ENCODE assay signal across 8 cellular contexts in the genomic region with DNA sequence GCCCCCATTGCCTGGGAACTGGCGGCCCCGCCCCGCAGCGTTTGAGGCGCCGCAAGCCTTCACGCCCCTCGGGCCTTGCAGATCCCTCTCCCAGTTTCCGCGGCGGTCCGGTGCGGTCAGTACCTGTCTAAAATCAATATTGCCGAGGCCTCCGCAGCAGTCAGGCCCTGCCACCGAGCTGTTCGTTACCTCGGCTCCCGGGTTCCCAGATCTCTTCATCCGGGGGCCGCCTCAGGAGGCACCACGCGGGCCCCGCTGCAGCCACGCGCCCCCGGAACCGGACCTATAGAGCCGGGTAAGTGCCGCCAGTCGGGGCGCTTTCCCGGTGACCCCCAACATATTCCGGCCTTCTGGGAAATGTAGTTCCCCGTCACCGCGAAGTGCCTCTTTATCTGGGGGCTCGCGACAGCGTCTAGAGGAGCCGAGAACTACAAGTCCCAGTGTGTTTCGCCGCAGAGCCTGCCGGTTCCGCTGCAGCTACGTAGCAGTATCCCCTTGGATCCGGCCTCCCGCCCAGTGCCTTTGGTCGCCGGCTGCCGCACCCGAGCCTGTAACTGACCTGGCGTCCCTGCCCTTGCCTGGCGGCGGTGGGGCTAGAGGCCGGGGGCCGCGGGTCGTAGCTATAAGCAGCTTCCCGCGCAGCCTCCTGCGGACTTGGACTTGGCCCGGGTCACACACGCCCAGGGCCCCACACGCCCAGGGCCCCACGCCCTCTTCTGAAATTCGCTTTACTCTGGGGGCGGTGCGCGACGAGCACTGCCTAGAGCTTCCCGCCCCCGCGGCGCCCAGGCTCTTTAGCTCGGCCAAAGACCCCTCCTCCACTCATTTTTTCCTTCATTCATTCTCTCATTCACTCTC. TPM values are rescaled to one million over a fixed set of nuclear protein-coding genes. Genes with fewer than 3 reads are reported as not detected.
DNase-seq lines count a peak whose midpoint lies in the region; ATAC-seq and TF ChIP-seq lines count a peak whose summit lies in the region.

A gene with protein sequence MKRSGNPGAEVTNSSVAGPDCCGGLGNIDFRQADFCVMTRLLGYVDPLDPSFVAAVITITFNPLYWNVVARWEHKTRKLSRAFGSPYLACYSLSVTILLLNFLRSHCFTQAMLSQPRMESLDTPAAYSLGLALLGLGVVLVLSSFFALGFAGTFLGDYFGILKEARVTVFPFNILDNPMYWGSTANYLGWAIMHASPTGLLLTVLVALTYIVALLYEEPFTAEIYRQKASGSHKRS (minus strand): TSS at position 301 of the 858 bp plus-strand sequence. CDS start 82 bp downstream, at position 219.

- peak within 1 kb of the TSS; percentile 80 for H3K27ac ChIP-seq in CD8-positive, alpha-beta T cell (ENCODE audit: low read depth, low read length)
- H3K27ac ChIP-seq in lung (ENCODE audit: low read depth in 1 of 2, low read length in 1 of 2): peak within 1 kb of the TSS; percentile 89 to 94

- peaks cover 7% of the 10 kb centered on the region for H3K36me3 Mint-ChIP-seq in CD8-positive, alpha-beta T cell

- DNase-seq in CD8-positive, alpha-beta T cell: peak; percentile 81 to 95 (median 92)
- DNase-seq in HS-27A (ENCODE audit: low read depth) (peak; percentile 99), NK-92 (lab: John Stamatoyannopoulos, UW; ENCODE audit: unreplicated experiment) (peak; percentile 53), lung (ENCODE audit: low spot score) (peak; percentile 96)
- peak; percentile 84 to 86 for DNase-seq in activated CD8-positive, alpha-beta memory T cell treated with anti-CD3 and anti-CD28 coated beads for 1 hour (ENCODE audit: extremely low read depth in 1 of 2, low read depth in 1 of 2)
- peak; percentile 89 for DNase-seq in effector CD8-positive, alpha-beta T cell (lab: John Stamatoyannopoulos, UW)
- DNase-seq in stimulated activated CD4-positive, alpha-beta T cell treated with anti-CD3 and anti-CD28 coated beads, TNF-alpha, amount 100 ng/mL, for 4 hours (ENCODE audit: low read depth in 3 of 3): peak; percentile 85 to 90 (median 85)

- no peaks in the 10 kb centered on the region for H3K9me3 ChIP-seq in CD8-positive, alpha-beta T cell (ENCODE audit: low read length)
- no peaks in the 10 kb centered on the region for H3K9me3 ChIP-seq in lung (ENCODE audit: control insufficient read depth in 2 of 2, insufficient read depth in 1 of 2, low read length in 1 of 2)

- H3K4me3 ChIP-seq in CD8-positive, alpha-beta T cell (ENCODE audit: low read depth, low read length): peak within 1 kb of the TSS; percentile 72
- peak within 1 kb of the TSS; percentile 63 for H3K4me3 ChIP-seq in lung

- no peaks in the 10 kb centered on the region for H3K27me3 ChIP-seq in CD8-positive, alpha-beta T cell (ENCODE audit: insufficient read depth, low read length)
- no peaks in the 10 kb centered on the region for H3K27me3 ChIP-seq in lung (ENCODE audit: control insufficient read depth, insufficient read depth)

- intact Hi-C loops in CD8-positive, alpha-beta T cell (cut with DNase I, micrococcal nuclease): loop anchor here (1.0 to 5.0 kb wide), 15 partner anchors 22 to 723 kb away; a partner anchor contains a TSS

- TF ChIP-seq CTCF in CD8-positive, alpha-beta T cell (IDR thresholded peaks at IDR 0.05): no peak
- no peak for TF ChIP-seq CTCF in lung (IDR thresholded peaks at IDR 0.05; ENCODE audit: control extremely low read depth, extremely low read depth)

- peak within 1 kb of the TSS; percentile 95 for H3K27ac Mint-ChIP-seq in CD8-positive, alpha-beta T cell

- peaks cover 20% of the 10 kb centered on the region for H3K4me1 ChIP-seq in CD8-positive, alpha-beta T cell (ENCODE audit: insufficient read depth, low read length)
- H3K4me1 ChIP-seq in lung (ENCODE audit: control insufficient read depth in 2 of 2, insufficient read depth in 2 of 2, low read length in 2 of 2): peaks cover 6 to 21% of the 10 kb centered on the region in 2 donors

- CTCF ChIA-PET in CD8-positive, alpha-beta T cell (lab: Charles Lee): interaction anchor here (0.6 to 2.2 kb wide), 7 partner anchors 11 to 237 kb away, joined by 3 to 8 read pairs (median 3); a partner anchor contains a TSS

- H3K9me3 Mint-ChIP-seq in CD8-positive, alpha-beta T cell: no peaks in the 10 kb centered on the region

- peak within 1 kb of the TSS; percentile 94 for H3K4me3 Mint-ChIP-seq in CD8-positive, alpha-beta T cell

- peak; percentile 90 for ATAC-seq in CD8-positive, alpha-beta T cell
- ATAC-seq in GM19467 (IDR thresholded peaks at IDR 0.05; ENCODE audit: unreplicated experiment): peak; percentile 90
- peak; percentile 95 for ATAC-seq in lung (ENCODE audit: insufficient read depth, low FRiP score)

- POLR2A ChIA-PET in CD8-positive, alpha-beta T cell (lab: Charles Lee): interaction anchor here (1.0 to 2.5 kb wide), 4 partner anchors 9 to 199 kb away, joined by 3 to 10 read pairs (median 4); a partner anchor contains a TSS

- peaks cover 19% of the 10 kb centered on the region for H3K4me1 Mint-ChIP-seq in CD8-positive, alpha-beta T cell (ENCODE audit: low read depth)

- no peaks in the 10 kb centered on the region for H3K36me3 ChIP-seq in CD8-positive, alpha-beta T cell (ENCODE audit: insufficient read depth, low read length)
- no peaks in the 10 kb centered on the region for H3K36me3 ChIP-seq in lung (ENCODE audit: control insufficient read depth in 2 of 2, insufficient read depth in 2 of 2, low read length in 2 of 2)

- WGBS in lung, 2 donors: 0 to 1% methylated on average over 76 of the region's 76 CpGs

- no peaks in the 10 kb centered on the region for H3K27me3 Mint-ChIP-seq in CD8-positive, alpha-beta T cell (ENCODE audit: low read depth)

RNA-seq across cellular contexts. Expression of the gene that starts here (rescaled TPM):
- total RNA-seq in CD8-positive, alpha-beta T cell: 10 to 100 TPM; 14.7 to 15.4 TPM
- 10 to 100 TPM; 18.7 to 59.1 TPM for total RNA-seq in lung
- 10 to 100 TPM; 32.7 to 36.1 TPM for polyA plus RNA-seq in lung

Comparison
In these comparisons a context has a peak if more than half of its experiments do, and no peak if none do; other contexts are left out.
1. Peak in every context shown above with its lines: DNase-seq, ATAC-seq, H3K4me3 ChIP-seq and H3K27ac ChIP-seq.